ENCODE assay signal across 16 cellular contexts in the genomic region with DNA sequence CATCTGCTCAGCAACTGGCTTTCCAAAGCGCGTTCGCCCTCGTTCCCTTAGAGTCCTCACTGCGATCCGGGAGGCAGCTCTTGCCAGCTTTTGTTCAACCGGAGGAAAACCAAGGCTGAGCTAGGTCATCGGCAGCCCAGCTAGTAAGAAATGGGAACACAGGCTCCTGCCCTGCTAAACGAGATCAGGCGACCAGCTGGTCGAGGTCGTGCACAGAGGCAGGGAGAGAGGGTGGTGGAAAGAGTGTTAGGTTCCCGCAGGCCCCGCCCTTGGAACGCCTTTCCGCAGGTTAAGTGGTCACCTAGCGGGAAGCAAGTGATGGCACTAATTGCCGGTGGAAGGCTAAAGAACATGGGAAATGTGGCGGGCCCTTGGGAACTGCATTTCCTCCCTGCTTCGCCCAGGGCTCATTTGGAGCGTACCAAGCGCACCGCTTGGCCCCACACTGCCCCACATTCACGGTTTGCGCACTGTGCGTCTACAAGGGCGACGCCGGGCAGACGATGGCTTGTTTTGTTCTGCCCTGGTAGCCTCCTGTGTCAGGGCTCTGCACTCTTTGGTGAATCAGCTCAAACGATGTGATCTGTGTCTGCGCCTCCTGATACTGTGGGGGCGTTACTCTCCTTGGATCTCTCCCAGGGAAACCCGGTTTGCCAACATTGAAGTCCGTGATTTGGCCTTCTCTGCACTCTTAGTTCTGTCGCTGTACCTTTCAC. TPM values are rescaled to one million over a fixed set of nuclear protein-coding genes. Genes with fewer than 3 reads are reported as not detected.
A peak's percentile ranks its signal among the peaks of the same experiment; 100 is the strongest.
DNase-seq lines count a peak whose midpoint lies in the region; ATAC-seq, FAIRE-seq and TF ChIP-seq lines count a peak whose summit lies in the region.
"Had no signal": no experiment of that assay in that cellular context is flagged by ENCODE, and none has a peak within 500 bp of the region (broad histone marks: within the 10 kb centered on the region; RNA-seq: fewer than 3 reads in every experiment).

No MANE protein-coding gene starts in this region.

- intact Hi-C loops in endothelial cell of umbilical vein (cut with micrococcal nuclease) (loop anchor here (1.0 kb wide), 1 partner anchor 7 kb away; the partner anchor contains the start of gene PRDM8), lower lobe of right lung (cut with DNase I) (no loop called here), ascending aorta (cut with DNase I) (loop anchor here (10.0 kb wide), 1 partner anchor 1415 kb away; the partner anchor contains the start of gene BMP2K)

- ATAC-seq in lower lobe of right lung: peak; percentile 14 to 40
- ATAC-seq in GM21619 (IDR thresholded peaks at IDR 0.05; ENCODE audit: unreplicated experiment): no peak
- ATAC-seq: naive thymus-derived CD8-positive, alpha-beta T cell; stimulated activated memory B cell treated with anti-CD40 and anti-IgM and Interleukin-4, amounts not matched to agents 10 μg/mL and 1 μg/mL and 100 μg/mL, for 72 hours had no signal

- H3K27ac ChIP-seq in AG04450 (ENCODE audit: low read depth, low read length) (peak overlapping the region; percentile 82), endothelial cell of umbilical vein (ENCODE audit: insufficient read depth, low read depth, low read length) (no peak overlapping the region), lower lobe of right lung (no peak overlapping the region), ascending aorta (no peak overlapping the region)
- H3K27ac ChIP-seq: KMS-11, SJSA1 had no signal

- no peaks in the 10 kb centered on the region for H4K20me1 ChIP-seq in Loucy (ENCODE audit: insufficient read depth, low read length, poor library complexity, severe bottlenecking)
- no peaks in the 10 kb centered on the region for H4K20me1 ChIP-seq in endothelial cell of umbilical vein (replicated peaks; ENCODE audit: control insufficient read depth, extremely low read depth, insufficient read depth, low read length)

- DNase-seq in AG04450 (ENCODE audit: low read depth, low spot score) (no peak), endothelial cell of umbilical vein (ENCODE audit: low read depth, low spot score) (no peak), lower lobe of right lung (no peak), NCI-H1048 (lab: John Stamatoyannopoulos, UW) (no peak), DMS53 treated with DMSO at 0.1 percent for 48 hours (lab: John Stamatoyannopoulos, UW; ENCODE audit: unreplicated experiment) (no peak), ascending aorta (ENCODE audit: low spot score in 2 of 2) (no peak)
- DNase-seq: ACHN; activated effector memory CD4-positive, alpha-beta T cell treated with Interleukin-2 at 50 U/mL for 16 hours; naive thymus-derived CD8-positive, alpha-beta T cell; NCI-H1417 treated with DMSO at 0.1 percent for 48 hours had no signal

- dilution Hi-C loops in endothelial cell of umbilical vein (cut with MboI; ENCODE audit: extremely low pct_ligation_motif_present, low sequenced_read_pairs): no loop called here

- peaks cover 48% of the 10 kb centered on the region for H3K4me1 ChIP-seq in Loucy (ENCODE audit: insufficient read depth, low read length, poor library complexity, severe bottlenecking)
- H3K4me1 ChIP-seq in endothelial cell of umbilical vein (ENCODE audit: control insufficient read depth, extremely low read depth, insufficient read depth, low read length): peaks cover 7% of the 10 kb centered on the region
- H3K4me1 ChIP-seq in lower lobe of right lung: peaks cover 18% of the 10 kb centered on the region
- peaks cover 0 to 10% of the 10 kb centered on the region in 2 donors for H3K4me1 ChIP-seq in ascending aorta
- H3K4me1 ChIP-seq: HAP-1 had no signal

- H3F3A ChIP-seq in Loucy (ENCODE audit: low read depth): no peaks in the 10 kb centered on the region

- H3K36me3 ChIP-seq in Loucy (ENCODE audit: insufficient read depth, low read length) (peaks cover 11% of the 10 kb centered on the region; the same call in 1 of the 2 replicates), endothelial cell of umbilical vein (ENCODE audit: control insufficient read depth in 2 of 2, extremely low read depth in 1 of 2, insufficient read depth in 2 of 2, low read length in 2 of 2) (no peaks in the 10 kb centered on the region), lower lobe of right lung (no peaks in the 10 kb centered on the region), ascending aorta (no peaks in the 10 kb centered on the region)
- H3K36me3 ChIP-seq: HAP-1, SJSA1 had no signal

- H3K9ac ChIP-seq in Loucy (ENCODE audit: low read depth, low read length, poor library complexity, severe bottlenecking) (no peak overlapping the region), endothelial cell of umbilical vein (replicated peaks; ENCODE audit: extremely low read depth, insufficient read depth, low read length) (no peak overlapping the region)
- H3K9ac ChIP-seq: KMS-11 had no signal

- no TSS peak for BruUV-seq in endothelial cell of umbilical vein (replicated peaks; lab: Mats Ljungman, UMichigan)

- peaks cover 5% of the 10 kb centered on the region; the same call in 1 of the 2 replicates for H3K9me3 ChIP-seq in AG04450 (ENCODE audit: control insufficient read depth, insufficient read depth, low read length)
- no peaks in the 10 kb centered on the region for H3K9me3 ChIP-seq in Loucy (ENCODE audit: insufficient read depth, low read depth, low read length)
- H3K9me3 ChIP-seq in endothelial cell of umbilical vein (replicated peaks; ENCODE audit: control insufficient read depth, insufficient read depth, low read length): no peaks in the 10 kb centered on the region
- H3K9me3 ChIP-seq in lower lobe of right lung: no peaks in the 10 kb centered on the region
- no peaks in the 10 kb centered on the region for H3K9me3 ChIP-seq in ascending aorta
- H3K9me3 ChIP-seq: HAP-1, SJSA1 had no signal

- no peak overlapping the region for H2AFZ ChIP-seq in Loucy (ENCODE audit: low read length)
- H2AFZ ChIP-seq in endothelial cell of umbilical vein (ENCODE audit: low read depth, low read length): no peak overlapping the region

- TF ChIP-seq POLR2A in endothelial cell of umbilical vein (IDR thresholded peaks at IDR 0.05; ENCODE audit: low read depth, low read length): no peak

- H3K9me2 ChIP-seq in Loucy (replicated peaks; ENCODE audit: low read depth, low read length): no peaks in the 10 kb centered on the region

- H3K9me1 ChIP-seq in endothelial cell of umbilical vein (replicated peaks; ENCODE audit: control insufficient read depth, extremely low read depth, insufficient read depth, low read length): no peaks in the 10 kb centered on the region

- CTCF ChIA-PET in AG04450 (lab: Charles Lee) (interaction anchor here (1.1 to 10.3 kb wide), 3 partner anchors 8 to 26 kb away, joined by 3 to 82 read pairs (median 3); no protein-coding TSS in a partner anchor), endothelial cell of umbilical vein (lab: Charles Lee) (interaction anchor here (1.1 to 9.8 kb wide), 2 partner anchors 11 to 76 kb away, joined by 3 to 93 read pairs; partner anchors contain the start of gene FGF5)

- FAIRE-seq in endothelial cell of umbilical vein (lab: Jason Lieb, UNC): no peak

- H3K27me3 ChIP-seq in AG04450 (ENCODE audit: control insufficient read depth, insufficient read depth, low read length) (no peaks in the 10 kb centered on the region), Loucy (ENCODE audit: insufficient read depth, low read length, poor library complexity, severe bottlenecking) (no peaks in the 10 kb centered on the region), endothelial cell of umbilical vein (ENCODE audit: control insufficient read depth in 2 of 2, insufficient read depth in 2 of 2, low read length in 2 of 2) (peaks cover 77 to 99% of the 10 kb centered on the region in 2 experiments), lower lobe of right lung (ENCODE audit: low read depth) (peaks cover 82% of the 10 kb centered on the region), ascending aorta (peaks cover 8% of the 10 kb centered on the region)
- H3K27me3 ChIP-seq: SJSA1 had no signal

- TF ChIP-seq CTCF in AG04450 (IDR thresholded peaks at IDR 0.05; ENCODE audit: low read depth, low read length): no peak
- no peak for TF ChIP-seq CTCF in Loucy (conservative IDR thresholded peaks at IDR 0.05; ENCODE audit: low read length)
- TF ChIP-seq CTCF in endothelial cell of umbilical vein (IDR thresholded peaks at IDR 0.05; ENCODE audit: extremely low read depth in 1 of 2, insufficient read depth in 1 of 2, low read depth in 1 of 2, low read length in 2 of 2): no peak
- no peak for TF ChIP-seq CTCF in lower lobe of right lung (IDR thresholded peaks at IDR 0.05)
- no peak for TF ChIP-seq CTCF in ascending aorta (IDR thresholded peaks at IDR 0.05)

- H3K4me2 ChIP-seq in Loucy (ENCODE audit: low read depth, low read length, poor library complexity, severe bottlenecking): peak overlapping the region; percentile 37
- H3K4me2 ChIP-seq in endothelial cell of umbilical vein (ENCODE audit: insufficient read depth, low read length): no peak overlapping the region
- H3K4me2 ChIP-seq: KMS-11 had no signal

- H3K79me2 ChIP-seq in Loucy (ENCODE audit: insufficient read depth, low read length): peaks cover 96% of the 10 kb centered on the region
- no peaks in the 10 kb centered on the region for H3K79me2 ChIP-seq in endothelial cell of umbilical vein (ENCODE audit: control insufficient read depth, insufficient read depth, low read length)

- H3K4me3 ChIP-seq in AG04450 (ENCODE audit: low read depth, low read length) (peak overlapping the region; percentile 48), Loucy (ENCODE audit: low read length, poor library complexity, severe bottlenecking) (no peak overlapping the region), endothelial cell of umbilical vein (replicated peaks in 1 of 3; ENCODE audit: insufficient read depth in 1 of 3, low read depth in 1 of 3, low read length in 3 of 3) (no peak overlapping the region), lower lobe of right lung (peak overlapping the region; percentile 31), ascending aorta (no peak overlapping the region)
- H3K4me3 ChIP-seq: HAP-1, SJSA1 had no signal

- POLR2A ChIA-PET in AG04450 (lab: Yijun Ruan, JAX) (interaction anchor here (1.0 to 1.5 kb wide), 2 partner anchors 76 to 117 kb away, joined by 3 to 4 read pairs; partner anchors contain the start of gene ANTXR2), endothelial cell of umbilical vein (lab: Charles Lee) (no interaction called here)

TF ChIP-seq in endothelial cell of umbilical vein, 7 proteins besides CTCF, POLR2A, EP300 and RAD21 (continues in another document):
- TF ChIP-seq EZH2 (IDR thresholded peaks at IDR 0.05; ENCODE audit: borderline replicate concordance, low read depth, low read length, severe bottlenecking): peak; percentile 61

RNA-seq across cellular contexts. Expression of gene PRDM8, which starts 7.2 kb away (rescaled TPM):
- 12.8 and 14.3 TPM in 2 replicates for polyA plus RNA-seq in AG04450 (2011; rRNA removed)
- 9.4 and 10.9 TPM in 2 replicates for polyA minus RNA-seq in AG04450 (2011; rRNA and poly(A)+ RNA removed)
- 0.42 and 0.82 TPM in 2 replicates for total RNA-seq in endothelial cell of umbilical vein
- polyA plus RNA-seq in endothelial cell of umbilical vein: 0.28 and 0.67 TPM in 2 replicates
- 0.34 TPM in 2 replicates for polyA plus RNA-seq in endothelial cell of umbilical vein (2011; cell fraction: cytosol; rRNA removed)
- polyA plus RNA-seq in endothelial cell of umbilical vein (2011; cell fraction: nucleus; rRNA removed): 2.3 and 2.5 TPM in 2 replicates
- 1.2 TPM in 2 replicates for polyA plus RNA-seq in endothelial cell of umbilical vein (2012)
- polyA minus RNA-seq in endothelial cell of umbilical vein: 0.22 and 0.34 TPM in 2 replicates
- polyA minus RNA-seq in endothelial cell of umbilical vein (2011; cell fraction: cytosol; rRNA and poly(A)+ RNA removed): not detected
- 1.3 and 1.9 TPM in 2 replicates for polyA minus RNA-seq in endothelial cell of umbilical vein (2011; cell fraction: nucleus; rRNA and poly(A)+ RNA removed)
- total RNA-seq in lower lobe of right lung: 1.6 TPM
- total RNA-seq in ascending aorta: not detected

Comparison
In these comparisons a context has a peak if more than half of its experiments do, and no peak if none do; other contexts are left out.
1. H3K4me3 ChIP-seq: peak in AG04450 (single experiment) and lower lobe of right lung (single experiment); none in Loucy (single experiment), endothelial cell of umbilical vein (0 of 3) and ascending aorta (0 of 2).